9 cellular contexts compared by ENCODE assay signal in genomic region chr9:129415031-129415953, GRCh38.
DNase-seq lines count a peak whose midpoint lies in the region; ATAC-seq, FAIRE-seq and TF ChIP-seq lines count a peak whose summit lies in the region.
"Had no signal": no experiment of that assay in that cellular context is flagged by ENCODE, and none has a peak within 500 bp of the region (broad histone marks: within the 10 kb centered on the region; RNA-seq: fewer than 3 reads in every experiment).

No MANE protein-coding gene starts in this region.

- H3K27ac Mint-ChIP-seq in IgD-negative memory B cell: peak overlapping the region; percentile 16 to 100 (median 99)
- peak overlapping the region; percentile 99 for H3K27ac Mint-ChIP-seq in neural progenitor cell

- H3K4me3 Mint-ChIP-seq in IgD-negative memory B cell (peak overlapping the region in 2 of 4 donors; percentile 17 to 98), neural progenitor cell (peak overlapping the region; percentile 79)

- H3K79me2 ChIP-seq in neural progenitor cell (ENCODE audit: low read depth): no peaks in the 10 kb centered on the region

- no peak for TF ChIP-seq POLR2A in A549 (IDR thresholded peaks at IDR 0.05; ENCODE audit: low read length)

- H3K4me1 Mint-ChIP-seq in IgD-negative memory B cell (peaks cover 6 to 19% (median 15%) of the 10 kb centered on the region in 3 donors), neural progenitor cell (peaks cover 58% of the 10 kb centered on the region)

- no peak overlapping the region for H2AFZ ChIP-seq in neural progenitor cell (replicated peaks)

- TF ChIP-seq CTCF in A549 (IDR thresholded peaks at IDR 0.05): no peak
- TF ChIP-seq CTCF in neural progenitor cell (IDR thresholded peaks at IDR 0.05): no peak

- no peaks in the 10 kb centered on the region for H3K36me3 Mint-ChIP-seq in IgD-negative memory B cell
- peaks cover 5% of the 10 kb centered on the region for H3K36me3 Mint-ChIP-seq in neural progenitor cell

- no peaks in the 10 kb centered on the region for H4K20me1 ChIP-seq in neural progenitor cell (ENCODE audit: low read depth)

- DNase-seq in A549 (ENCODE audit: low read depth in 1 of 2, low spot score in 1 of 2) (peak in 1 of 2 experiments; percentile 35), neural progenitor cell (ENCODE audit: low spot score) (no peak), hippocampal formation (lab: John Stamatoyannopoulos, UW) (no peak)
- DNase-seq: activated naive CD8-positive, alpha-beta T cell treated with anti-CD3 and anti-CD28 coated beads for 36 hours had no signal

- no peak for FAIRE-seq in A549 (lab: Jason Lieb, UNC)

- H3K36me3 ChIP-seq in esophagus (ENCODE audit: control insufficient read depth in 2 of 2, insufficient read depth in 2 of 2, low read length in 1 of 2): no peaks in the 10 kb centered on the region
- H3K36me3 ChIP-seq in neural progenitor cell: no peaks in the 10 kb centered on the region

- POLR2A ChIA-PET in A549 (lab: Yijun Ruan, JAX): interaction anchor here (3.1 kb wide), 1 partner anchor 45 kb away, joined by 16 read pairs; no protein-coding TSS in a partner anchor

- H3K4me2 ChIP-seq in A549: peak overlapping the region; percentile 94; the same call in 2 of the 3 replicates
- H3K4me2 ChIP-seq in neural progenitor cell: peak overlapping the region; percentile 97

- 88% methylated on average over 21 of the region's 21 CpGs for WGBS in A549 (ENCODE audit: missing lambda C conversion rate)
- WGBS in esophagus, 2 donors: 83 to 85% methylated on average over 21 of the region's 21 CpGs

- TF ChIP-seq RAD21 in A549 (conservative IDR thresholded peaks at IDR 0.05 in 1 of 2, IDR thresholded peaks at IDR 0.05 in 1 of 2): no peak

- H3K9me3 ChIP-seq in A549 (0 out of 3 replicates have a peak, but pooled peaks cover 2% of the 10 kb centered on the region), esophagus (ENCODE audit: control insufficient read depth in 2 of 2, insufficient read depth in 1 of 2, low read depth in 1 of 2, low read length in 1 of 2) (peaks cover 0 to 2% of the 10 kb centered on the region in 2 donors), neural progenitor cell (ENCODE audit: low read depth) (no peaks in the 10 kb centered on the region)

- CTCF ChIA-PET in A549 (lab: Yijun Ruan, JAX): interaction anchor here (0.7 to 1.6 kb wide), 6 partner anchors 11 to 233 kb away, joined by 3 to 4 read pairs (median 4); no protein-coding TSS in a partner anchor

- peaks cover 59% of the 10 kb centered on the region for H3K4me1 ChIP-seq in A549
- H3K4me1 ChIP-seq in esophagus (ENCODE audit: control insufficient read depth in 2 of 2, insufficient read depth in 2 of 2, low read length in 1 of 2): peaks cover 0 to 6% of the 10 kb centered on the region in 2 donors
- H3K4me1 ChIP-seq in neural progenitor cell: peaks cover 40% of the 10 kb centered on the region

- no peak for TF ChIP-seq EP300 in A549 (IDR thresholded peaks at IDR 0.05)

- no peaks in the 10 kb centered on the region for H3K27me3 Mint-ChIP-seq in IgD-negative memory B cell
- peaks cover 18% of the 10 kb centered on the region for H3K27me3 Mint-ChIP-seq in neural progenitor cell (ENCODE audit: insufficient read depth, low read depth)
- H3K27me3 Mint-ChIP-seq: activated naive CD8-positive, alpha-beta T cell treated with anti-CD3 and anti-CD28 coated beads for 36 hours had no signal

- no peak overlapping the region for H3K9ac ChIP-seq in neural progenitor cell

- H3K27me3 ChIP-seq in esophagus (ENCODE audit: control insufficient read depth in 1 of 2, insufficient read depth in 2 of 2, low read length in 2 of 2) (no peaks in the 10 kb centered on the region), neural progenitor cell (no peaks in the 10 kb centered on the region)

- H3K9me3 Mint-ChIP-seq in IgD-negative memory B cell: peaks cover 2 to 5% (median 3%) of the 10 kb centered on the region in 3 donors
- H3K9me3 Mint-ChIP-seq in neural progenitor cell: peaks cover 7% of the 10 kb centered on the region

- ATAC-seq in A549 (peak in 1 of 2 experiments; percentile 3; a peak in 1 of 6 replicates), HG02588 (IDR thresholded peaks at IDR 0.05; ENCODE audit: unreplicated experiment) (no peak), GM19328 (IDR thresholded peaks at IDR 0.05; ENCODE audit: unreplicated experiment) (no peak), HG02870 (IDR thresholded peaks at IDR 0.05; ENCODE audit: unreplicated experiment) (no peak)

- no peak overlapping the region for H3K4me3 ChIP-seq in A549
- no peak overlapping the region for H3K4me3 ChIP-seq in esophagus (ENCODE audit: low read depth in 1 of 2, low read length in 2 of 2)
- no peak overlapping the region for H3K4me3 ChIP-seq in neural progenitor cell

- H3K27ac ChIP-seq in A549: peak overlapping the region; percentile 98 to 100
- H3K27ac ChIP-seq in esophagus (ENCODE audit: low read depth in 2 of 2, low read length in 1 of 2): peak overlapping the region; percentile 90 to 94
- H3K27ac ChIP-seq in neural progenitor cell: peak overlapping the region; percentile 93

- H3F3A ChIP-seq in neural progenitor cell (ENCODE audit: low read depth): peaks cover 41% of the 10 kb centered on the region

TF ChIP-seq in A549, 52 proteins besides CTCF, POLR2A, EP300 and RAD21:
- peak; percentile 79; the same call in 1 of the 2 replicates for TF ChIP-seq KDM1A (IDR thresholded peaks at IDR 0.05; ENCODE audit: low read depth)
- 0 out of 2 replicates have a peak, but pooled peaks have one; percentile 23 for TF ChIP-seq CHD4 (IDR thresholded peaks at IDR 0.05; ENCODE audit: borderline replicate concordance)
- no peak for TF ChIP-seq ESRRA (IDR thresholded peaks at IDR 0.05; ENCODE audit: borderline replicate concordance, low read length)
- peak; percentile 48; the same call in 1 of the 2 replicates for TF ChIP-seq HDAC2 (IDR thresholded peaks at IDR 0.05)
- TF ChIP-seq TP53 (CRISPR knock-in tag; IDR thresholded peaks at IDR 0.05): no peak
TF ChIP-seq in A549: peak in this region for 3.
